ENCODE assay signal across 6 cellular contexts in the genomic region with DNA sequence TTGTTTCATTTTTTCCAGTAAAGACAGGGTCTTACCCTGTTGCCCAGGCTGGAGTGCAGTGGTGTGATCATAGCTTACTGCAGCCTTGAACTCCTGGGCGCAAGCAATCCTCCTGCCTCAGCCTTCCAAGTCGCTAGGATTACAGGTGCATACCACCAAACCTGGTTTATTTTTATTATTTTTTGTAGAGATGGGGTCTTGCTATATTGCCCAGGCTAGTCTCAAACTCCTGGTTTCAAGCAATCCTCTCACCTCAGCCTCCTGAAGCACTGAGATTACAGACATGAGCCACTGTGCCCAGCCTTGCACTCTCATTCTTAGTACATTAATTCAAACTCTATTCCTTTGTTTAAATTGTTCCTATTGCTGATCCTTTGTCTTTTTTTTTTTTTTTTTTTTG. TPM values are rescaled to one million over a fixed set of nuclear protein-coding genes. Genes with fewer than 3 reads are reported as not detected.
DNase-seq lines count a peak whose midpoint lies in the region; ATAC-seq, FAIRE-seq and TF ChIP-seq lines count a peak whose summit lies in the region.
"Not testable (repeated sequence)": the region's sequence is repeated elsewhere in the genome, so short reads cannot be mapped to it uniquely, and the experiment has no call there.
"Had no signal": no experiment of that assay in that cellular context is flagged by ENCODE, and none has a peak within 500 bp of the region (broad histone marks: within the 10 kb centered on the region; RNA-seq: fewer than 3 reads in every experiment).

No MANE protein-coding gene starts in this region.

- H3K9me1 ChIP-seq in K562 (ENCODE audit: control insufficient read depth, insufficient read depth, low read length): not testable (repeated sequence)

- not testable (repeated sequence) for TF ChIP-seq EP300 in K562 (IDR thresholded peaks at IDR 0.05; ENCODE audit: low read length); HepG2 (IDR thresholded peaks at IDR 0.05; ENCODE audit: low read depth in 2 of 2, low read length in 2 of 2); HepG2 (CRISPR knock-in tag; IDR thresholded peaks at IDR 0.05; ENCODE audit: borderline replicate concordance)

- H3K4me3 ChIP-seq in HEK293 (ENCODE audit: low read depth, low read length); K562; HepG2 (replicated peaks in 1 of 3; ENCODE audit: insufficient read depth in 1 of 3, low read depth in 2 of 3, low read length in 3 of 3): not testable (repeated sequence)

- not testable (repeated sequence) for BruUV-seq in K562 (replicated peaks; lab: Mats Ljungman, UMichigan); HepG2 (replicated peaks; lab: Mats Ljungman, UMichigan)

- not testable (repeated sequence) for ATAC-seq in K562, HepG2

- TF ChIP-seq RAD21 in K562 (CRISPR knock-in tag; conservative IDR thresholded peaks at IDR 0.05 in 1 of 2, IDR thresholded peaks at IDR 0.05 in 1 of 2); HepG2 (CRISPR knock-in tag; IDR thresholded peaks at IDR 0.05): not testable (repeated sequence)

- not testable (repeated sequence) for FAIRE-seq in K562 (lab: Jason Lieb, UNC); HepG2 (lab: Jason Lieb, UNC)

- POLR2A ChIA-PET in HEK293 (lab: Yijun Ruan, JAX); K562 (lab: Yijun Ruan, JAX); HepG2 (lab: Yijun Ruan, JAX): not testable (repeated sequence)

- not testable (repeated sequence) for TF ChIP-seq CTCF in HEK293 (tag by site-specific recombination; IDR thresholded peaks at IDR 0.05); K562 (IDR thresholded peaks at IDR 0.05 in 2 of 3, conservative IDR thresholded peaks at IDR 0.05 in 1 of 3; ENCODE audit: insufficient read depth in 2 of 3, low read depth in 1 of 3, low read length in 3 of 3); HepG2 (CRISPR knock-in tag; IDR thresholded peaks at IDR 0.05)

- not testable (repeated sequence) for H3K27me3 ChIP-seq in K562 (ENCODE audit: control insufficient read depth in 2 of 2, insufficient read depth in 2 of 2, low read length in 2 of 2); HepG2 (ENCODE audit: control insufficient read depth in 1 of 2, insufficient read depth in 2 of 2, low read length in 2 of 2)

- intact Hi-C loops in K562 (cut with micrococcal nuclease); HepG2 (cut with micrococcal nuclease; ENCODE audit: unreplicated experiment): not testable (repeated sequence)

- WGBS in K562 (ENCODE audit: insufficient coverage, low coverage, missing lambda C conversion rate): 68% methylated on average over 2 of the region's 2 CpGs
- 90% methylated on average over 2 of the region's 2 CpGs for WGBS in HepG2 (ENCODE audit: low lambda C conversion rate)

- H3K4me2 ChIP-seq in K562 (ENCODE audit: insufficient read depth, low read length); HepG2 (ENCODE audit: low read depth, low read length): not testable (repeated sequence)

- H3K27ac ChIP-seq in HEK293 (ENCODE audit: extremely low read depth, low read depth, low read length); K562 (ENCODE audit: extremely low read depth, low read depth, low read length); HepG2 (ENCODE audit: extremely low read length, insufficient read depth, low read length): not testable (repeated sequence)

- H2AFZ ChIP-seq in K562 (ENCODE audit: low read depth, low read length); HepG2 (ENCODE audit: low read length): not testable (repeated sequence)

- H3K4me1 ChIP-seq in HEK293 (ENCODE audit: control insufficient read depth, insufficient read depth, low read length); K562 (replicated peaks in 1 of 2; ENCODE audit: control insufficient read depth in 2 of 2, insufficient read depth in 2 of 2, low read length in 2 of 2); HepG2 (ENCODE audit: insufficient read depth, low read length): not testable (repeated sequence)

- H4K20me1 ChIP-seq in K562 (replicated peaks; ENCODE audit: control insufficient read depth, insufficient read depth, low read length); HepG2 (ENCODE audit: insufficient read depth, low read length): not testable (repeated sequence)

- not testable (repeated sequence) for H3K79me2 ChIP-seq in K562 (ENCODE audit: control insufficient read depth, insufficient read depth, low read length); HepG2 (ENCODE audit: insufficient read depth, low read length)

- not testable (repeated sequence) for TF ChIP-seq POLR2A in K562 (conservative IDR thresholded peaks at IDR 0.05); HepG2 (IDR thresholded peaks at IDR 0.05; ENCODE audit: insufficient read depth in 1 of 2, low read depth in 2 of 2, low read length in 2 of 2)

- H3K36me3 ChIP-seq in HEK293 (ENCODE audit: control insufficient read depth in 2 of 2, insufficient read depth in 1 of 2, low read length in 2 of 2) (peaks cover 55 to 81% of the 10 kb centered on the region in 2 experiments), K562 (ENCODE audit: control insufficient read depth, insufficient read depth, low read length) (peaks cover 40% of the 10 kb centered on the region), HepG2 (replicated peaks in 1 of 2; ENCODE audit: control insufficient read depth in 1 of 2, insufficient read depth in 2 of 2, low read length in 2 of 2) (peaks cover 9 to 62% of the 10 kb centered on the region in 2 experiments)

- DNase-seq in K562 (ENCODE audit: extremely low read depth in 1 of 4, low spot score in 3 of 4); HepG2 (ENCODE audit: low spot score): not testable (repeated sequence)

- in situ Hi-C loops in K562 (cut with MboI); HepG2 (cut with HindIII; ENCODE audit: extremely low pct_ligation_motif_present, low pct_unique_long_range_greater_than_20kb): not testable (repeated sequence)

- not testable (repeated sequence) for H3K9me3 ChIP-seq in HEK293 (ENCODE audit: control insufficient read depth, insufficient read depth, low read depth, low read length); K562 (replicated peaks; ENCODE audit: control insufficient read depth, insufficient read depth, low read depth, low read length); HepG2 (ENCODE audit: low read length)

- CTCF ChIA-PET in HEK293 (lab: Yijun Ruan, JAX): interaction anchor here (0.6 kb wide), 1 partner anchor 112 kb away, joined by 4 read pairs; no protein-coding TSS in a partner anchor
- CTCF ChIA-PET in K562 (lab: Yijun Ruan, JAX; ENCODE audit: low intra/inter-chr PET ratio); HepG2 (lab: Yijun Ruan, JAX; ENCODE audit: low intra/inter-chr PET ratio, low total read pairs): not testable (repeated sequence)

- not testable (repeated sequence) for H3K9ac ChIP-seq in K562 (ENCODE audit: insufficient read depth in 1 of 2, low read depth in 2 of 2, low read length in 2 of 2); HepG2 (ENCODE audit: insufficient read depth, low read depth, low read length)

RNA-seq across cellular contexts. Expression of a gene that starts 24.0 kb away (rescaled TPM):
- total RNA-seq in K562 (2011; cell fraction: chromatin; rRNA removed; ENCODE audit: low replicate concordance): 0.44 TPM in 1 of 2 replicates, not detected in the other
- 0.33 and 0.92 TPM in 2 replicates for total RNA-seq in K562 (2011; cell fraction: nucleolus; rRNA removed)
- not detected in 2 replicates for total RNA-seq in K562 (2011; cell fraction: nucleoplasm; rRNA removed)
- total RNA-seq in K562 (2014; rRNA removed) (not detected in 2 replicates), K562 (2014; rRNA removed; fragmentation: Illumina TruSeq; extraction: Trizol) (not detected in 2 replicates), K562 (2015; rRNA removed; fragmentation: Illumina TruSeq; extraction: Trizol) (not detected in 2 replicates), K562 (2021) (0.04 and 0.07 TPM in 2 replicates), HepG2 (2016; rRNA removed; fragmentation: Illumina TruSeq; extraction: Trizol) (2.9 and 4.4 TPM in 2 replicates)
- polyA plus RNA-seq in K562 (2011; rRNA removed) (0.18 and 0.36 TPM in 2 replicates), K562 (2014; fragmentation: Illumina TruSeq; extraction: Trizol) (0.10 TPM in 1 of 2 replicates, not detected in the other), K562 (2014; fragmentation: Nextera tagmentation; extraction: Ambion mirVana) (not detected), K562 (2014; rRNA removed) (not detected in 2 replicates), HepG2 (2011; rRNA removed) (3.2 and 3.3 TPM in 2 replicates)
- polyA plus RNA-seq in K562 (2011; cell fraction: cytosol; rRNA removed): 0.22 and 0.34 TPM in 2 replicates
- 0.11 and 0.17 TPM in 2 replicates for polyA plus RNA-seq in K562 (2011; cell fraction: nucleus; rRNA removed)
- polyA plus RNA-seq in K562 (2012): 0.03 and 0.10 TPM in 2 replicates
- 0.09 and 0.18 TPM in 2 replicates for polyA minus RNA-seq in K562 (2011; rRNA and poly(A)+ RNA removed)
- polyA minus RNA-seq in K562 (2011; cell fraction: cytosol; rRNA and poly(A)+ RNA removed): not detected in 2 replicates
- polyA minus RNA-seq in K562 (2011; cell fraction: nucleus; rRNA and poly(A)+ RNA removed): 0.11 TPM in 1 of 2 replicates, not detected in the other
- 0.71 TPM in 2 replicates for total RNA-seq in HepG2 (2016; cell fraction: cytosol; rRNA removed; fragmentation: Illumina TruSeq; extraction: Trizol; ENCODE audit: low read depth)
- 1.5 and 4.8 TPM in 2 replicates for total RNA-seq in HepG2 (2016; cell fraction: insoluble cytoplasmic fraction; rRNA removed; fragmentation: Illumina TruSeq; extraction: Trizol)
- 1.5 and 1.9 TPM in 2 replicates for total RNA-seq in HepG2 (2016; cell fraction: membrane; rRNA removed; fragmentation: Illumina TruSeq; extraction: Trizol)
- 2.9 and 4.5 TPM in 2 replicates for total RNA-seq in HepG2 (2016; cell fraction: nucleus; rRNA removed; fragmentation: Illumina TruSeq; extraction: Trizol)
- 1.4 and 1.6 TPM in 2 replicates for polyA plus RNA-seq in HepG2 (2011; cell fraction: cytosol; rRNA removed)
- 3.7 and 4.2 TPM in 2 replicates for polyA plus RNA-seq in HepG2 (2011; cell fraction: nucleus; rRNA removed)
- polyA plus RNA-seq in HepG2 (2012): 1.1 and 1.3 TPM in 2 replicates
- polyA plus RNA-seq in HepG2 (2016; cell fraction: cytosol; fragmentation: Illumina TruSeq; extraction: Trizol; ENCODE audit: low read depth): 0.20 and 0.24 TPM in 2 replicates
- 2.4 and 3.2 TPM in 2 replicates for polyA plus RNA-seq in HepG2 (2016; cell fraction: insoluble cytoplasmic fraction; fragmentation: Illumina TruSeq; extraction: Trizol; ENCODE audit: low read depth)
- polyA plus RNA-seq in HepG2 (2016; cell fraction: membrane; fragmentation: Illumina TruSeq; extraction: Trizol; ENCODE audit: low read depth): 1.0 and 1.1 TPM in 2 replicates
- polyA plus RNA-seq in HepG2 (2016; cell fraction: nucleus; fragmentation: Illumina TruSeq; extraction: Trizol; ENCODE audit: insufficient read depth, low read depth): 10.8 TPM in 2 replicates
- polyA minus RNA-seq in HepG2 (2011; rRNA and poly(A)+ RNA removed; ENCODE audit: low replicate concordance): 2.2 TPM in 1 of 2 replicates, not detected in the other
- polyA minus RNA-seq in HepG2 (2011; cell fraction: cytosol; rRNA and poly(A)+ RNA removed): 0.53 and 0.99 TPM in 2 replicates
- polyA minus RNA-seq in HepG2 (2011; cell fraction: nucleus; rRNA and poly(A)+ RNA removed): 1.2 and 2.9 TPM in 2 replicates
- total RNA-seq: B cell had no signal
- polyA plus RNA-seq: AG04450, BJ had no signal

RNA-seq across cellular contexts. Expression of a gene that starts 34.3 kb away (rescaled TPM):
- total RNA-seq in K562 (2011; cell fraction: chromatin; rRNA removed; ENCODE audit: low replicate concordance): 31.2 and 51.0 TPM in 2 replicates
- total RNA-seq in K562 (2011; cell fraction: nucleolus; rRNA removed): 13.5 and 18.4 TPM in 2 replicates
- total RNA-seq in K562 (2011; cell fraction: nucleoplasm; rRNA removed): 18.8 and 20.5 TPM in 2 replicates
- 15.8 and 21.6 TPM in 2 replicates for total RNA-seq in K562 (2014; rRNA removed)
- 26.5 and 27.8 TPM in 2 replicates for total RNA-seq in K562 (2014; rRNA removed; fragmentation: Illumina TruSeq; extraction: Trizol)
- 21.0 and 22.2 TPM in 2 replicates for total RNA-seq in K562 (2015; rRNA removed; fragmentation: Illumina TruSeq; extraction: Trizol)
- 10.5 and 11.9 TPM in 2 replicates for total RNA-seq in K562 (2021)
- 16.1 and 16.3 TPM in 2 replicates for polyA plus RNA-seq in K562 (2011; rRNA removed)
- polyA plus RNA-seq in K562 (2011; cell fraction: cytosol; rRNA removed): 3.0 and 5.9 TPM in 2 replicates
- polyA plus RNA-seq in K562 (2011; cell fraction: nucleus; rRNA removed): 11.5 and 14.2 TPM in 2 replicates
- 9.5 and 10.3 TPM in 2 replicates for polyA plus RNA-seq in K562 (2012)
- 21.2 and 21.8 TPM in 2 replicates for polyA plus RNA-seq in K562 (2014; fragmentation: Illumina TruSeq; extraction: Trizol)
- 10 to 100 TPM; 11.8 to 17.8 TPM for polyA plus RNA-seq in K562 (2014; fragmentation: Nextera tagmentation; extraction: Ambion mirVana)
- 14.8 and 26.4 TPM in 2 replicates for polyA plus RNA-seq in K562 (2014; rRNA removed)
- 16.5 and 25.1 TPM in 2 replicates for polyA minus RNA-seq in K562 (2011; rRNA and poly(A)+ RNA removed)
- 5.0 and 10.1 TPM in 2 replicates for polyA minus RNA-seq in K562 (2011; cell fraction: cytosol; rRNA and poly(A)+ RNA removed)
- polyA minus RNA-seq in K562 (2011; cell fraction: nucleus; rRNA and poly(A)+ RNA removed): 6.5 and 13.8 TPM in 2 replicates
- 16.4 and 21.3 TPM in 2 replicates for total RNA-seq in HepG2 (2016; rRNA removed; fragmentation: Illumina TruSeq; extraction: Trizol)
- 20.6 TPM in 2 replicates for total RNA-seq in HepG2 (2016; cell fraction: cytosol; rRNA removed; fragmentation: Illumina TruSeq; extraction: Trizol; ENCODE audit: low read depth)
- 17.1 and 22.0 TPM in 2 replicates for total RNA-seq in HepG2 (2016; cell fraction: insoluble cytoplasmic fraction; rRNA removed; fragmentation: Illumina TruSeq; extraction: Trizol)
- 6.1 and 7.1 TPM in 2 replicates for total RNA-seq in HepG2 (2016; cell fraction: membrane; rRNA removed; fragmentation: Illumina TruSeq; extraction: Trizol)
- total RNA-seq in HepG2 (2016; cell fraction: nucleus; rRNA removed; fragmentation: Illumina TruSeq; extraction: Trizol): 15.5 and 18.4 TPM in 2 replicates
- polyA plus RNA-seq in HepG2 (2011; rRNA removed): 4.3 and 6.4 TPM in 2 replicates
- 2.5 and 2.8 TPM in 2 replicates for polyA plus RNA-seq in HepG2 (2011; cell fraction: cytosol; rRNA removed)
- polyA plus RNA-seq in HepG2 (2011; cell fraction: nucleus; rRNA removed): 5.0 and 5.3 TPM in 2 replicates
- polyA plus RNA-seq in HepG2 (2012): 4.3 and 7.4 TPM in 2 replicates
- polyA plus RNA-seq in HepG2 (2016; cell fraction: cytosol; fragmentation: Illumina TruSeq; extraction: Trizol; ENCODE audit: low read depth): 0.87 and 1.6 TPM in 2 replicates
- polyA plus RNA-seq in HepG2 (2016; cell fraction: insoluble cytoplasmic fraction; fragmentation: Illumina TruSeq; extraction: Trizol; ENCODE audit: low read depth): 17.3 and 17.7 TPM in 2 replicates
- polyA plus RNA-seq in HepG2 (2016; cell fraction: membrane; fragmentation: Illumina TruSeq; extraction: Trizol; ENCODE audit: low read depth): 2.8 and 3.1 TPM in 2 replicates
- polyA plus RNA-seq in HepG2 (2016; cell fraction: nucleus; fragmentation: Illumina TruSeq; extraction: Trizol; ENCODE audit: insufficient read depth, low read depth): 21.1 TPM in 2 replicates
- 6.3 and 28.2 TPM in 2 replicates for polyA minus RNA-seq in HepG2 (2011; rRNA and poly(A)+ RNA removed; ENCODE audit: low replicate concordance)
- 3.7 and 4.2 TPM in 2 replicates for polyA minus RNA-seq in HepG2 (2011; cell fraction: cytosol; rRNA and poly(A)+ RNA removed)
- polyA minus RNA-seq in HepG2 (2011; cell fraction: nucleus; rRNA and poly(A)+ RNA removed): 10.6 and 11.7 TPM in 2 replicates

RNA-seq across cellular contexts. Expression of a gene that starts 46.6 kb away (rescaled TPM):
- total RNA-seq in K562 (2011; cell fraction: chromatin; rRNA removed; ENCODE audit: low replicate concordance): 51.3 and 94.3 TPM in 2 replicates
- total RNA-seq in K562 (2011; cell fraction: nucleolus; rRNA removed): 27.3 and 35.1 TPM in 2 replicates
- 41.6 and 54.0 TPM in 2 replicates for total RNA-seq in K562 (2011; cell fraction: nucleoplasm; rRNA removed)
- total RNA-seq in K562 (2014; rRNA removed) (12.5 and 18.2 TPM in 2 replicates), K562 (2014; rRNA removed; fragmentation: Illumina TruSeq; extraction: Trizol) (21.3 and 24.5 TPM in 2 replicates), K562 (2015; rRNA removed; fragmentation: Illumina TruSeq; extraction: Trizol) (19.6 and 22.7 TPM in 2 replicates), K562 (2021) (30.5 and 35.1 TPM in 2 replicates), HepG2 (2016; rRNA removed; fragmentation: Illumina TruSeq; extraction: Trizol) (29.2 and 40.5 TPM in 2 replicates)
- polyA plus RNA-seq in K562 (2011; rRNA removed) (12.1 and 13.1 TPM in 2 replicates), K562 (2014; fragmentation: Illumina TruSeq; extraction: Trizol) (10.8 and 11.2 TPM in 2 replicates), K562 (2014; fragmentation: Nextera tagmentation; extraction: Ambion mirVana) (1 to 10 TPM; 5.5 to 6.0 TPM), K562 (2014; rRNA removed) (4.7 and 7.2 TPM in 2 replicates), HepG2 (2011; rRNA removed) (9.7 and 12.0 TPM in 2 replicates)
- polyA plus RNA-seq in K562 (2011; cell fraction: cytosol; rRNA removed): 8.8 and 9.6 TPM in 2 replicates
- 18.2 and 19.0 TPM in 2 replicates for polyA plus RNA-seq in K562 (2011; cell fraction: nucleus; rRNA removed)
- polyA plus RNA-seq in K562 (2012): 10.6 and 13.8 TPM in 2 replicates
- 90.1 and 92.6 TPM in 2 replicates for polyA minus RNA-seq in K562 (2011; rRNA and poly(A)+ RNA removed)
- polyA minus RNA-seq in K562 (2011; cell fraction: cytosol; rRNA and poly(A)+ RNA removed): 26.8 and 38.8 TPM in 2 replicates
- polyA minus RNA-seq in K562 (2011; cell fraction: nucleus; rRNA and poly(A)+ RNA removed): 34.2 and 58.9 TPM in 2 replicates
- total RNA-seq in HepG2 (2016; cell fraction: cytosol; rRNA removed; fragmentation: Illumina TruSeq; extraction: Trizol; ENCODE audit: low read depth): 2.5 and 3.5 TPM in 2 replicates
- 26.7 and 38.0 TPM in 2 replicates for total RNA-seq in HepG2 (2016; cell fraction: insoluble cytoplasmic fraction; rRNA removed; fragmentation: Illumina TruSeq; extraction: Trizol)
- 6.3 and 7.7 TPM in 2 replicates for total RNA-seq in HepG2 (2016; cell fraction: membrane; rRNA removed; fragmentation: Illumina TruSeq; extraction: Trizol)
- 47.7 and 56.6 TPM in 2 replicates for total RNA-seq in HepG2 (2016; cell fraction: nucleus; rRNA removed; fragmentation: Illumina TruSeq; extraction: Trizol)
- polyA plus RNA-seq in HepG2 (2011; cell fraction: cytosol; rRNA removed): 9.2 TPM in 2 replicates
- polyA plus RNA-seq in HepG2 (2011; cell fraction: nucleus; rRNA removed): 18.1 and 19.0 TPM in 2 replicates
- polyA plus RNA-seq in HepG2 (2012): 13.1 and 16.1 TPM in 2 replicates
- 0.46 and 0.58 TPM in 2 replicates for polyA plus RNA-seq in HepG2 (2016; cell fraction: cytosol; fragmentation: Illumina TruSeq; extraction: Trizol; ENCODE audit: low read depth)
- 12.9 and 13.0 TPM in 2 replicates for polyA plus RNA-seq in HepG2 (2016; cell fraction: insoluble cytoplasmic fraction; fragmentation: Illumina TruSeq; extraction: Trizol; ENCODE audit: low read depth)
- 1.2 TPM in 2 replicates for polyA plus RNA-seq in HepG2 (2016; cell fraction: membrane; fragmentation: Illumina TruSeq; extraction: Trizol; ENCODE audit: low read depth)
- 13.5 and 17.6 TPM in 2 replicates for polyA plus RNA-seq in HepG2 (2016; cell fraction: nucleus; fragmentation: Illumina TruSeq; extraction: Trizol; ENCODE audit: insufficient read depth, low read depth)
- 83.3 and 105 TPM in 2 replicates for polyA minus RNA-seq in HepG2 (2011; rRNA and poly(A)+ RNA removed; ENCODE audit: low replicate concordance)
- polyA minus RNA-seq in HepG2 (2011; cell fraction: cytosol; rRNA and poly(A)+ RNA removed): 32.5 and 47.4 TPM in 2 replicates
- polyA minus RNA-seq in HepG2 (2011; cell fraction: nucleus; rRNA and poly(A)+ RNA removed): 138 and 173 TPM in 2 replicates
